In the genomic region with DNA sequence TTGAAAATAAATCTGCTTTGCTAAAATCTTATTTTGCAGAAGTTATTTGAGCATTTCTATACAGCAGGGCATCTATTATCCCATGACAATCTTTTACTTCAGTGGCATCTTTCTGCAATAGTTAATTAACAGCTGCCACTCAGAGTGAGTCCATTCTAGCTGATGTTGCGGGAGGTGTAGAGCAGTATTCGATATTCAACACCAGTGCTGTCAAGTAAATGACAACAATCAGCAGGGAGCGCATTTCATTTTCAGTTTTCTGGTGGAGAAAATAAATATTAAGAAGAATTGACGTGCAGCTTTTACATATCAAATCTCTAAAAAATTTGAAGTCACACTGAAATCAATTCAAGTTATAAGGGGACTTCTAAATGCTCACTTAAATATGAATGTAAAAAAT, we compare ENCODE assay signal across 32 cellular contexts.
"Had no signal": no experiment of that assay in that cellular context is flagged by ENCODE, and none has a peak within 500 bp of the region (broad histone marks: within the 10 kb centered on the region; RNA-seq: fewer than 3 reads in every experiment).

No MANE protein-coding gene starts in this region.

- DNase-seq: activated effector memory CD4-positive, alpha-beta T cell treated with anti-CD3 and anti-CD28 coated beads, Interleukin-2, amount 50 U/mL, for 16 hours; activated effector memory CD4-positive, alpha-beta T cell treated with Interleukin-2 at 50 U/mL for 16 hours; activated gamma-delta T cell; activated gamma-delta T cell treated with Interleukin-2 at 50 U/mL for 16 hours; activated naive CD4-positive, alpha-beta T cell; activated naive CD4-positive, alpha-beta T cell treated with anti-CD3 and anti-CD28 coated beads for 36 hours; activated naive CD4-positive, alpha-beta T cell treated with anti-CD3 and anti-CD28 coated beads, Interleukin-2, amount 10 ng/mL, durations not matched to agents 7 days and 5 days; activated naive CD4-positive, alpha-beta T cell treated with anti-CD3 and anti-CD28 coated beads, Interleukin-2, amount 50 U/mL, for 16 hours; activated naive CD4-positive, alpha-beta T cell treated with Interleukin-2 at 50 U/mL for 16 hours; activated naive CD8-positive, alpha-beta T cell treated with anti-CD3 and anti-CD28 coated beads for 36 hours; activated naive CD8-positive, alpha-beta T cell treated with anti-CD3 and anti-CD28 coated beads, Interleukin-2, amount 10 ng/mL, durations not matched to agents 7 days and 5 days; activated naive CD8-positive, alpha-beta T cell treated with anti-CD3 and anti-CD28 coated beads, Interleukin-2, amount 50 U/mL, for 24 hours; activated T-cell treated with anti-CD3 and anti-CD28 coated beads, Interleukin-2, amount 50 U/mL, for 1 hour; activated T-cell treated with anti-CD3 and anti-CD28 coated beads, Interleukin-2, amount 50 U/mL, for 24 hours; activated T-cell treated with anti-CD3 and anti-CD28 coated beads, Interleukin-2, amount 50 U/mL, for 4 hours; activated T-cell treated with anti-CD3 and anti-CD28 coated beads, Interleukin-2, amount 50 U/mL, for 48 hours; activated T-cell treated with anti-CD3 and anti-CD28 coated beads, Interleukin-2, amount 50 U/mL, for 72 hours; adrenal gland; amniotic stem cell; amygdala; anterior cingulate cortex; aorta; body of pancreas; brain microvascular endothelial cell; caudate nucleus; central memory CD4-positive, alpha-beta T cell; cerebellar nuclear complex had no signal

- H3K9me3 ChIP-seq: adrenal gland, ascending aorta, body of pancreas, breast epithelium had no signal

- H3K27me3 ChIP-seq: adrenal gland, ascending aorta, body of pancreas, brain microvascular endothelial cell, breast epithelium, cardiac muscle cell had no signal

- H3K36me3 ChIP-seq: adrenal gland, ascending aorta, brain microvascular endothelial cell, breast epithelium, cardiac muscle cell had no signal

- H3K4me3 ChIP-seq: adrenal gland, ascending aorta, body of pancreas, breast epithelium, cardiac muscle cell had no signal

- H3K4me1 ChIP-seq: adrenal gland, ascending aorta, body of pancreas, breast epithelium had no signal

- ATAC-seq: activated naive CD4-positive, alpha-beta T cell treated with anti-CD3 and anti-CD28 coated beads, Interleukin-2, amount 50 U/mL, for 72 hours; activated naive CD8-positive, alpha-beta T cell treated with anti-CD3 and anti-CD28 coated beads, Interleukin-2, amount 50 U/mL, for 24 hours; activated T-cell treated with anti-CD3 and anti-CD28 coated beads, Interleukin-2, amount 50 U/mL, for 4 hours; activated T-cell treated with anti-CD3 and anti-CD28 coated beads, Interleukin-2, amount 50 U/mL, for 72 hours; activated T-helper 17 cell treated with anti-CD3 and anti-CD28 coated beads, Interleukin-2, amount 50 U/mL, for 72 hours; body of pancreas had no signal

- H3K27ac ChIP-seq: adrenal gland, ascending aorta, body of pancreas, brain microvascular endothelial cell, breast epithelium, cardiac muscle cell had no signal
